Comparison of ENCODE assay signal across 15 cellular contexts in the genomic region with DNA sequence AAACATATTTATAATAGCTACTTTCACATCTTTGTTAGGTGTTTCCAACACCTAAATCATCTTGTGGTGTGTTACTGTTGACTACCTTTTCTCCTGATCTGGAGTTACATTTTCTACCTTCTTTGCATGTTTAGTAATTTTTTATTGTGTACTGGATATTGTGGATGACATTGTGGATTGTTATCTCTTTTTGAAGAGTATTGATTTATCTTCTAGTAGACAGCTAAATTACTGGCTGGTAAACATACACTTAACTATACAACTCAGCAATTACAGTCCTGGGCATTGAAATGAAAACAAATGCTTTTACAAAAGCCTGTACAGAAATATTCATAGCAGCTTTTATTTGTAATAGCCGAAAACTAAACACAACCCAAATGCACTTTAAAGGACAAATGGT.
"Had no signal": no experiment of that assay in that cellular context is flagged by ENCODE, and none has a peak within 500 bp of the region (broad histone marks: within the 10 kb centered on the region; RNA-seq: fewer than 3 reads in every experiment).

No MANE protein-coding gene starts in this region.

- DNase-seq: activated B cell treated with CpG ODN at 0.5 μM for 24 hours; activated CD4-positive, alpha-beta T cell treated with anti-CD3 and anti-CD28 coated beads for 48 hours; activated CD8-positive, alpha-beta T cell treated with anti-CD3 and anti-CD28 coated beads for 36 hours; activated naive CD4-positive, alpha-beta T cell treated with anti-CD3 and anti-CD28 coated beads, Interleukin-2, amount 10 ng/mL, durations not matched to agents 7 days and 5 days; activated naive CD8-positive, alpha-beta T cell treated with anti-CD3 and anti-CD28 coated beads, Interleukin-2, amount 50 U/mL, for 24 hours; activated T-cell treated with anti-CD3 and anti-CD28 coated beads, Interleukin-2, amount 50 U/mL, for 1 hour; central memory CD4-positive, alpha-beta T cell; dorsolateral prefrontal cortex; immature natural killer cell; kidney glomerular epithelial cell; psoas muscle; right cardiac atrium; stimulated activated CD4-positive, alpha-beta T cell treated with anti-CD3 and anti-CD28 coated beads, Interleukin-2, amount 100 ng/mL, for 24 hours; stimulated activated naive CD4-positive, alpha-beta T cell treated with Interleukin-2 at 50 U/mL for 16 hours; thyroid gland had no signal

- ATAC-seq: activated CD8-positive, alpha-beta T cell treated with anti-CD3 and anti-CD28 coated beads for 36 hours; activated naive CD8-positive, alpha-beta T cell treated with anti-CD3 and anti-CD28 coated beads, Interleukin-2, amount 50 U/mL, for 24 hours; psoas muscle; right cardiac atrium had no signal
